Comparison of ENCODE assay signal across 15 cellular contexts in genomic region chrX:39616098-39616729, GRCh38.
DNase-seq lines count a peak whose midpoint lies in the region; ATAC-seq and TF ChIP-seq lines count a peak whose summit lies in the region.
"Had no signal": no experiment of that assay in that cellular context is flagged by ENCODE, and none has a peak within 500 bp of the region (broad histone marks: within the 10 kb centered on the region; RNA-seq: fewer than 3 reads in every experiment).

No MANE protein-coding gene starts in this region.

- WGBS in gastroesophageal sphincter (ENCODE audit: low coverage in 1 of 2), 2 donors = 52 to 72% methylated on average over 2 of the region's 5 CpGs

- POLR2A ChIA-PET in activated CD4-positive, alpha-beta T cell treated with anti-CD3 and anti-CD28 coated beads, Interleukin-2, amount 10 ng/mL, durations not matched to agents 7 days and 5 days (lab: Charles Lee) = no interaction called here

- H3K36me3 ChIP-seq in gastroesophageal sphincter = no peaks in the 10 kb centered on the region
- H3K36me3 ChIP-seq: esophagus muscularis mucosa had no signal

- no peak for TF ChIP-seq CTCF in gastroesophageal sphincter (IDR thresholded peaks at IDR 0.05)

- ATAC-seq in GM21515 (IDR thresholded peaks at IDR 0.05; ENCODE audit: unreplicated experiment) = peak; percentile 46
- peak; percentile 28 for ATAC-seq in gastroesophageal sphincter
- ATAC-seq in stimulated activated naive CD8-positive, alpha-beta T cell treated with anti-CD3 and anti-CD28 coated beads, Interleukin-15, amount 100 ng/mL, for 72 hours = no peak

- peaks cover 6% of the 10 kb centered on the region for H3K36me3 Mint-ChIP-seq in activated CD4-positive, alpha-beta T cell treated with anti-CD3 and anti-CD28 coated beads, Interleukin-2, amount 10 ng/mL, durations not matched to agents 24 days and 14 days (ENCODE audit: low read depth)
- no peaks in the 10 kb centered on the region for H3K36me3 Mint-ChIP-seq in activated CD4-positive, alpha-beta T cell treated with anti-CD3 and anti-CD28 coated beads, Interleukin-2, amount 10 ng/mL, durations not matched to agents 7 days and 5 days (ENCODE audit: low read depth)

- H3K4me3 ChIP-seq in gastroesophageal sphincter = no peak overlapping the region
- H3K4me3 ChIP-seq: esophagus muscularis mucosa, SK-N-MC had no signal

- no peak for TF ChIP-seq EP300 in gastroesophageal sphincter (IDR thresholded peaks at IDR 0.05)

- no peak overlapping the region for H3K27ac ChIP-seq in gastroesophageal sphincter
- H3K27ac ChIP-seq: esophagus muscularis mucosa, SK-N-MC had no signal

- peak overlapping the region; percentile 53 for H3K27ac Mint-ChIP-seq in activated CD4-positive, alpha-beta T cell treated with anti-CD3 and anti-CD28 coated beads, Interleukin-2, amount 10 ng/mL, durations not matched to agents 24 days and 14 days
- H3K27ac Mint-ChIP-seq in activated CD4-positive, alpha-beta T cell treated with anti-CD3 and anti-CD28 coated beads, Interleukin-2, amount 10 ng/mL, durations not matched to agents 7 days and 5 days = no peak overlapping the region
- peak overlapping the region in 1 of 2 donors; percentile 84 for H3K27ac Mint-ChIP-seq in stimulated activated naive CD8-positive, alpha-beta T cell treated with anti-CD3 and anti-CD28 coated beads, Interleukin-15, amount 100 ng/mL, for 72 hours
- H3K27ac Mint-ChIP-seq: progenitor cell of endocrine pancreas had no signal

- peaks cover 0 to 11% (median 3%) of the 10 kb centered on the region in 3 donors for H3K4me1 ChIP-seq in gastroesophageal sphincter

- no peak for TF ChIP-seq POLR2A in gastroesophageal sphincter (IDR thresholded peaks at IDR 0.05)

- H3K4me1 Mint-ChIP-seq in activated CD4-positive, alpha-beta T cell treated with anti-CD3 and anti-CD28 coated beads, Interleukin-2, amount 10 ng/mL, durations not matched to agents 24 days and 14 days = peaks cover 26% of the 10 kb centered on the region
- peaks cover 17% of the 10 kb centered on the region for H3K4me1 Mint-ChIP-seq in activated CD4-positive, alpha-beta T cell treated with anti-CD3 and anti-CD28 coated beads, Interleukin-2, amount 10 ng/mL, durations not matched to agents 7 days and 5 days
- H3K4me1 Mint-ChIP-seq in stimulated activated naive CD8-positive, alpha-beta T cell treated with anti-CD3 and anti-CD28 coated beads, Interleukin-15, amount 100 ng/mL, for 72 hours = peaks cover 42% of the 10 kb centered on the region

- no peak overlapping the region for H3K4me3 Mint-ChIP-seq in activated CD4-positive, alpha-beta T cell treated with anti-CD3 and anti-CD28 coated beads, Interleukin-2, amount 10 ng/mL, durations not matched to agents 24 days and 14 days
- H3K4me3 Mint-ChIP-seq in activated CD4-positive, alpha-beta T cell treated with anti-CD3 and anti-CD28 coated beads, Interleukin-2, amount 10 ng/mL, durations not matched to agents 7 days and 5 days = no peak overlapping the region
- peak overlapping the region in 1 of 2 donors; percentile 29 for H3K4me3 Mint-ChIP-seq in stimulated activated naive CD8-positive, alpha-beta T cell treated with anti-CD3 and anti-CD28 coated beads, Interleukin-15, amount 100 ng/mL, for 72 hours

- H3K9me3 Mint-ChIP-seq in activated CD4-positive, alpha-beta T cell treated with anti-CD3 and anti-CD28 coated beads, Interleukin-2, amount 10 ng/mL, durations not matched to agents 24 days and 14 days = peaks cover 9% of the 10 kb centered on the region
- peaks cover 8% of the 10 kb centered on the region for H3K9me3 Mint-ChIP-seq in activated CD4-positive, alpha-beta T cell treated with anti-CD3 and anti-CD28 coated beads, Interleukin-2, amount 10 ng/mL, durations not matched to agents 7 days and 5 days
- H3K9me3 Mint-ChIP-seq in stimulated activated naive CD8-positive, alpha-beta T cell treated with anti-CD3 and anti-CD28 coated beads, Interleukin-15, amount 100 ng/mL, for 72 hours = peaks cover 12 to 21% of the 10 kb centered on the region in 2 donors

- no peaks in the 10 kb centered on the region for H3K27me3 Mint-ChIP-seq in activated CD4-positive, alpha-beta T cell treated with anti-CD3 and anti-CD28 coated beads, Interleukin-2, amount 10 ng/mL, durations not matched to agents 24 days and 14 days
- H3K27me3 Mint-ChIP-seq in activated CD4-positive, alpha-beta T cell treated with anti-CD3 and anti-CD28 coated beads, Interleukin-2, amount 10 ng/mL, durations not matched to agents 7 days and 5 days = no peaks in the 10 kb centered on the region
- H3K27me3 Mint-ChIP-seq in stimulated activated naive CD8-positive, alpha-beta T cell treated with anti-CD3 and anti-CD28 coated beads, Interleukin-15, amount 100 ng/mL, for 72 hours = no peaks in the 10 kb centered on the region

- H3K27me3 ChIP-seq in gastroesophageal sphincter = no peaks in the 10 kb centered on the region
- H3K27me3 ChIP-seq: esophagus muscularis mucosa had no signal

- no peaks in the 10 kb centered on the region for H3K9me3 ChIP-seq in gastroesophageal sphincter
- H3K9me3 ChIP-seq: esophagus muscularis mucosa had no signal

- no peak for DNase-seq in activated CD4-positive, alpha-beta T cell treated with anti-CD3 and anti-CD28 coated beads, Interleukin-2, amount 10 ng/mL, durations not matched to agents 24 days and 14 days
- DNase-seq in activated CD4-positive, alpha-beta T cell treated with anti-CD3 and anti-CD28 coated beads, Interleukin-2, amount 10 ng/mL, durations not matched to agents 7 days and 5 days = no peak
- DNase-seq in MV-4-11 (lab: John Stamatoyannopoulos, UW) (peak; percentile 8), middle frontal gyrus (ENCODE audit: extremely low spot score, low spot score) (no peak), NCI-H510A (lab: John Stamatoyannopoulos, UW) (no peak)
- DNase-seq in stimulated activated naive CD8-positive, alpha-beta T cell treated with anti-CD3 and anti-CD28 coated beads, Interleukin-15, amount 100 ng/mL, for 72 hours = no peak
- DNase-seq: activated CD4-positive, alpha-beta T cell treated with anti-CD3 and anti-CD28 coated beads, Interleukin-2, amount 50 U/mL, for 48 hours; NCI-H1092; NCI-H526; stimulated activated CD4-positive, alpha-beta T cell treated with anti-CD3 and anti-CD28 coated beads, Interleukin-2, amount 100 ng/mL, for 24 hours had no signal

- intact Hi-C loops in activated CD4-positive, alpha-beta T cell treated with anti-CD3 and anti-CD28 coated beads, Interleukin-2, amount 10 ng/mL, durations not matched to agents 24 days and 14 days (cut with micrococcal nuclease) = loop anchor here (10.0 kb wide), 1 partner anchor 239 kb away; no protein-coding TSS in a partner anchor

- CTCF ChIA-PET in activated CD4-positive, alpha-beta T cell treated with anti-CD3 and anti-CD28 coated beads, Interleukin-2, amount 10 ng/mL, durations not matched to agents 7 days and 5 days (lab: Charles Lee) = no interaction called here
